ENCODE assay signal across 8 cellular contexts in genomic region chr7:47581442-47581820, GRCh38. TPM values are rescaled to one million over a fixed set of nuclear protein-coding genes. Genes with fewer than 3 reads are reported as not detected.
DNase-seq lines count a peak whose midpoint lies in the region; ATAC-seq, FAIRE-seq and TF ChIP-seq lines count a peak whose summit lies in the region.

No MANE protein-coding gene starts in this region.

- H3K27me3 ChIP-seq in HAP-1 (ENCODE audit: low read depth), result no peaks in the 10 kb centered on the region
- H3K27me3 ChIP-seq in hepatocyte, result no peaks in the 10 kb centered on the region
- no peaks in the 10 kb centered on the region for H3K27me3 ChIP-seq in sigmoid colon

- H3K36me3 ChIP-seq in HAP-1 (replicated peaks) (peaks cover 13% of the 10 kb centered on the region), hepatocyte (replicated peaks; ENCODE audit: insufficient read depth, low read depth) (no peaks in the 10 kb centered on the region), sigmoid colon (no peaks in the 10 kb centered on the region)

- peak overlapping the region; percentile 92 for H3K4me3 ChIP-seq in HAP-1
- H3K4me3 ChIP-seq in hepatocyte, result peak overlapping the region; percentile 97
- peak overlapping the region; percentile 74 to 93 (median 82) for H3K4me3 ChIP-seq in sigmoid colon

- H3K36me3 Mint-ChIP-seq in natural killer cell treated with Interleukin-12 subunit alpha and Interleukin-12 subunit beta and Interleukin-15 and Interleukin-18, amount 100 ng/mL, for 72 hours, result no peaks in the 10 kb centered on the region

- ATAC-seq in HG02678 (IDR thresholded peaks at IDR 0.05; ENCODE audit: unreplicated experiment), result no peak
- ATAC-seq in natural killer cell treated with Interleukin-12 subunit alpha and Interleukin-12 subunit beta and Interleukin-15 and Interleukin-18, amount 100 ng/mL, for 72 hours, result no peak

- no peak for FAIRE-seq in HTR-8/SVneo (lab: Jason Lieb, UNC)

- H3K4me2 ChIP-seq in hepatocyte, result peak overlapping the region; percentile 77

- no peak for TF ChIP-seq CTCF in VCaP (conservative IDR thresholded peaks at IDR 0.05)
- no peak for TF ChIP-seq CTCF in hepatocyte (IDR thresholded peaks at IDR 0.05; ENCODE audit: poor library complexity)
- TF ChIP-seq CTCF in sigmoid colon (IDR thresholded peaks at IDR 0.05), result no peak

- no peak overlapping the region for H3K27ac Mint-ChIP-seq in natural killer cell treated with Interleukin-12 subunit alpha and Interleukin-12 subunit beta and Interleukin-15 and Interleukin-18, amount 100 ng/mL, for 72 hours

- no peaks in the 10 kb centered on the region for H3K4me1 Mint-ChIP-seq in natural killer cell treated with Interleukin-12 subunit alpha and Interleukin-12 subunit beta and Interleukin-15 and Interleukin-18, amount 100 ng/mL, for 72 hours (ENCODE audit: low read depth in 2 of 2)

- in situ Hi-C loops in HAP-1 (cut with MboI; ENCODE audit: low sequenced_read_pairs), result no loop called here

- no peak for TF ChIP-seq POLR2A in sigmoid colon (IDR thresholded peaks at IDR 0.05)

- H3K9me3 Mint-ChIP-seq in natural killer cell treated with Interleukin-12 subunit alpha and Interleukin-12 subunit beta and Interleukin-15 and Interleukin-18, amount 100 ng/mL, for 72 hours, result no peaks in the 10 kb centered on the region

- H2AFZ ChIP-seq in hepatocyte, result peak overlapping the region; percentile 84

- whole genome bisulfite sequencing in hepatocyte (ENCODE audit: low lambda C conversion rate, missing lambda C conversion rate), result under 1% methylated on average over 14 of the region's 36 CpGs
- WGBS in sigmoid colon, 2 donors, result 1% methylated on average over 36 of the region's 36 CpGs

- no peak overlapping the region for H3K4me3 Mint-ChIP-seq in natural killer cell treated with Interleukin-12 subunit alpha and Interleukin-12 subunit beta and Interleukin-15 and Interleukin-18, amount 100 ng/mL, for 72 hours

- H3K27ac ChIP-seq in VCaP (peak overlapping the region; percentile 91; the same call in 1 of the 2 replicates), hepatocyte (peak overlapping the region; percentile 100), sigmoid colon (peak overlapping the region; percentile 79 to 87 (median 82))

- TF ChIP-seq EP300 in sigmoid colon (IDR thresholded peaks at IDR 0.05), result no peak

- peaks cover 29 to 30% of the 10 kb centered on the region in 2 donors for H3K27me3 Mint-ChIP-seq in natural killer cell treated with Interleukin-12 subunit alpha and Interleukin-12 subunit beta and Interleukin-15 and Interleukin-18, amount 100 ng/mL, for 72 hours

- DNase-seq in HAP-1 (ENCODE audit: low spot score in 2 of 2), result peak in 1 of 2 experiments; percentile 57
- peak; percentile 73 for DNase-seq in hepatocyte (ENCODE audit: low spot score)
- DNase-seq in sigmoid colon, result no peak
- DNase-seq in HTR-8/SVneo (ENCODE audit: insufficient read length, low spot score), result no peak
- DNase-seq in NCI-H187 treated with DMSO at 0.1 percent for 48 hours (lab: John Stamatoyannopoulos, UW), result no peak
- no peak for DNase-seq in natural killer cell treated with Interleukin-12 subunit alpha and Interleukin-12 subunit beta and Interleukin-15 and Interleukin-18, amount 100 ng/mL, for 72 hours (ENCODE audit: low spot score)

- H3K79me2 ChIP-seq in hepatocyte, result peaks cover 60% of the 10 kb centered on the region

- intact Hi-C loops in sigmoid colon (cut with DNase I), result loop anchor here (5.0 kb wide), 2 partner anchors 84 to 129 kb away; no protein-coding TSS in a partner anchor

- no peaks in the 10 kb centered on the region for H4K20me1 ChIP-seq in hepatocyte (ENCODE audit: insufficient read depth, poor library complexity, severe bottlenecking)

- peaks cover 30% of the 10 kb centered on the region for H3K4me1 ChIP-seq in HAP-1
- peaks cover 47% of the 10 kb centered on the region for H3K4me1 ChIP-seq in hepatocyte (ENCODE audit: insufficient read depth)
- H3K4me1 ChIP-seq in sigmoid colon, result peaks cover 0 to 60% (median 48%) of the 10 kb centered on the region in 4 donors

- no peaks in the 10 kb centered on the region for H3K9me3 ChIP-seq in HAP-1
- H3K9me3 ChIP-seq in hepatocyte (ENCODE audit: low read depth), result no peaks in the 10 kb centered on the region
- H3K9me3 ChIP-seq in sigmoid colon, result no peaks in the 10 kb centered on the region

- H3K9me2 ChIP-seq in hepatocyte (replicated peaks; ENCODE audit: insufficient read depth), result no peaks in the 10 kb centered on the region

RNA-seq across cellular contexts. Expression of gene TNS3, which starts 0.5 kb away (rescaled TPM):
- total RNA-seq in hepatocyte (64.5 and 73.3 TPM in 2 replicates), sigmoid colon (10 to 100 TPM; 17.8 to 43.8 (median 28.2) TPM)
- polyA plus RNA-seq in hepatocyte (30.0 and 30.7 TPM in 2 replicates), sigmoid colon (10 to 100 TPM; 17.4 to 29.6 (median 28.8) TPM)
- total RNA-seq in natural killer cell treated with Interleukin-12 subunit alpha and Interleukin-12 subunit beta and Interleukin-15 and Interleukin-18, amount 100 ng/mL, for 72 hours, result under 1 TPM in 1 of 2 donors, not detected in 1; 0.50 TPM

Comparison
In these comparisons a context has a peak if more than half of its experiments do, and no peak if none do; other contexts are left out.
1. RNA of gene TNS3, which starts 0.5 kb away (total RNA-seq): 64.5 to 73.3 TPM in hepatocyte and 17.8 to 43.8 TPM in sigmoid colon; 0.50 TPM in natural killer cell treated with Interleukin-12 subunit alpha and Interleukin-12 subunit beta and Interleukin-15 and Interleukin-18, amount 100 ng/mL, for 72 hours; every median in the first group is over 10 times any median in the second.
2. Peak in every context shown above with its lines, with median percentiles within 50 percentile points of each other: H3K4me3 ChIP-seq and H3K27ac ChIP-seq.